In the genomic region with DNA sequence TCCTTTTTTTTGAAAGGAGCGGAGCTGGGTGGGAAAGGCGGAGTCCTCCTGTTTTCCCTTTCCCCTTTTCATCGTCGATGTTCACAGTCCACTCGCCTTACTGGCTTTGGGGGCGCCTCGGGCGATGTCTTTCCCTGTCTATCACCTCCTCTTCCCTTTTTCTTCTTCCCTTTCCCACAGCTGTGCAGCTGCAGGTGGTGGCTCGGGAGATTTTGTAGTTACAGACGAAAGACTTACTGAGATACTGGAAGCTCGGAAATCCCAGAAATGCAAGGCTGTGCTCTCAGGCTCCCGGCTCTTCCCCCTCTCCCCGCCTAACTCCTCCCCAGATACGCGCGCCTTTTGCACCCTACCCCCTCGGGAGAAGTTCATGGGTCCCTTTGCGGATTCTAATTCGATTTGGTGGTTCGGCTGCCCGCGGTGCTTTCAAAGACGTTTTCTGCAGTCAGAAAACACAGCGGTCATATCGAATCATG, we compare ENCODE assay signal across 1 cellular context.
TF ChIP-seq lines count a peak whose summit lies in the region.

No MANE protein-coding gene starts in this region.

TF ChIP-seq in SK-N-SH treated with all-trans-retinoic acid at 6 μM for 48 hours, 23 proteins besides CTCF, POLR2A, EP300 and RAD21:
- TF ChIP-seq ARNTL (CRISPR knock-in tag; IDR thresholded peaks at IDR 0.05; ENCODE audit: borderline replicate concordance, low read depth) (no peak), ZNF565 (CRISPR knock-in tag; conservative IDR thresholded peaks at IDR 0.05; ENCODE audit: low read depth) (no peak)
